23 cellular contexts compared by ENCODE assay signal in the genomic region with DNA sequence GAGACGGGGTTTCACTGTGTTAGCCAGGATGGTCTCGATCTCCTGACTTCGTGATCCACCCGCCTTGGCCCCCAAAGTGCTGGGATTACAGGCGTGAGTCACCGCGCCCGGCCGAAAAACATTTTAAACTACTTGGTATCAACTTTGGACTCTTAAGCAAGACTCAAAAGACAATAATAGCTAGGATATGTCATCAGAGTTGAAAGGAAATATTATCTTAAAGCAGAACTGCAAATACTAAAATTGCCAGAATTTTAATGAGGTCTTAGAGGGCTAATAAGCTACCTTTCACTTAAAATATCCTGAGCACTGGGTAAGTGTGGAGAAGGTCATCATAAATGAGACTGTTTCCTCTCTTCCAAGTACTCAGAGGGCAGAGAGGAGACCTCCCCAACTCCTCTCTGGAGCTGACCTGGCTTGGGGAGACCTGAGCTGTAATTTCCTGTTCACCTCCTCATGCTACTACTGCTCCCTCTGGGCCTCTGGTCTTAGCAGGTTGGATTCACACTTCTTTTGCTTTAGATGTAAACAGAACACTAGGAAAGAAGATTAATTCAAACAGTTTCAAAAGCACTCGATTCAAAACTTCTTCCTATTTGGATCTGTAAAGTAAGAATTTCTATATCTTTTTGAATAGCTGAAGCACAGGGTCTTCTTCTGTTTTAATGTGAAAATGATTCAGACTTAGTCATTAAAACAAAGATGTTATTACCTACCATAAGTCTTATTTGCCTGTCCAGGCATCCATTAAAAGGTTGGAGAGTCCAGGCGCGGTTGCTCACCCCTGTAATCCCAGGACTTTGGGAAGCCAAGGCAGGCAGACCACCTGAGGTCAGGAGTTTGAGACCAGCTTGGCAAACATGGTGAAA. TPM values are rescaled to one million over a fixed set of nuclear protein-coding genes. Genes with fewer than 3 reads are reported as not detected.
"Had no signal": no experiment of that assay in that cellular context is flagged by ENCODE, and none has a peak within 500 bp of the region (broad histone marks: within the 10 kb centered on the region; RNA-seq: fewer than 3 reads in every experiment).

No MANE protein-coding gene starts in this region.

- H3K4me1 Mint-ChIP-seq: memory B cell, mesothelial cell of epicardium, natural killer cell had no signal

- H3K27ac Mint-ChIP-seq: memory B cell, mesothelial cell of epicardium, natural killer cell, progenitor cell of endocrine pancreas had no signal

- H3K79me2 ChIP-seq: hepatocyte had no signal

- H2AFZ ChIP-seq: hepatocyte had no signal

- H3K36me3 Mint-ChIP-seq: memory B cell, mesothelial cell of epicardium, natural killer cell had no signal

- H3K4me3 Mint-ChIP-seq: memory B cell, mesothelial cell of epicardium, natural killer cell had no signal

- H3K9me3 ChIP-seq: esophagus squamous epithelium, left ventricle myocardium inferior, lower lobe of right lung, pancreas, suprapubic skin, thyroid gland, upper lobe of left lung, uterus had no signal

- FAIRE-seq: kidney, pancreas had no signal

- H3K27me3 Mint-ChIP-seq: memory B cell had no signal

- H3K4me2 ChIP-seq: hepatocyte, smooth muscle cell had no signal

- H3K4me1 ChIP-seq: esophagus squamous epithelium, left ventricle myocardium inferior, lower lobe of right lung, pancreas, suprapubic skin, thyroid gland, upper lobe of left lung, uterus had no signal

- H3K36me3 ChIP-seq: esophagus squamous epithelium, lower lobe of right lung, pancreas, suprapubic skin, thyroid gland, upper lobe of left lung, uterus had no signal

- H3K4me3 ChIP-seq: esophagus squamous epithelium, hepatocyte, left ventricle myocardium inferior, lower lobe of right lung, pancreas, smooth muscle cell, suprapubic skin, thyroid gland, upper lobe of left lung, uterus had no signal

- H3K9me3 Mint-ChIP-seq: memory B cell, mesothelial cell of epicardium, natural killer cell had no signal

- H3K27me3 ChIP-seq: esophagus squamous epithelium, pancreas, suprapubic skin, thyroid gland, upper lobe of left lung, uterus had no signal

- ATAC-seq: left cardiac atrium, lower lobe of right lung, natural killer cell, pancreas, right cardiac atrium had no signal

- DNase-seq: dermis blood vessel endothelial cell; esophagus squamous epithelium; foreskin melanocyte; head of caudate nucleus; kidney; left cardiac atrium; left ventricle myocardium inferior; lower lobe of right lung; natural killer cell; occipital lobe; pancreas; right cardiac atrium; stimulated activated CD4-positive, alpha-beta T cell treated with anti-CD3 and anti-CD28 coated beads, Interleukin-2, amount 100 ng/mL, for 48 hours; stimulated activated naive CD4-positive, alpha-beta T cell treated with Interleukin-2 at 50 U/mL for 16 hours; thyroid gland; upper lobe of left lung; uterus had no signal

- H3K27ac ChIP-seq: esophagus squamous epithelium, hepatocyte, left ventricle myocardium inferior, lower lobe of right lung, pancreas, suprapubic skin, thyroid gland, upper lobe of left lung, uterus had no signal

RNA-seq across cellular contexts. Expression of gene CNRIP1, which starts 16.5 kb away (rescaled TPM):
- total RNA-seq: progenitor cell of endocrine pancreas had no signal
